ENCODE assay signal across 21 cellular contexts in genomic region chr1:44553127-44553758, GRCh38.
DNase-seq lines count a peak whose midpoint lies in the region; ATAC-seq and TF ChIP-seq lines count a peak whose summit lies in the region.
"Had no signal": no experiment of that assay in that cellular context is flagged by ENCODE, and none has a peak within 500 bp of the region (broad histone marks: within the 10 kb centered on the region; RNA-seq: fewer than 3 reads in every experiment).

No MANE protein-coding gene starts in this region.

- TF ChIP-seq CTCF in Calu3 (IDR thresholded peaks at IDR 0.05; ENCODE audit: unreplicated experiment) (no peak), mammary epithelial cell (conservative IDR thresholded peaks at IDR 0.05 in 1 of 2, IDR thresholded peaks at IDR 0.05 in 1 of 2; ENCODE audit: extremely low read depth in 1 of 2, insufficient read depth in 1 of 2, low read depth in 1 of 2, low read length in 2 of 2) (no peak)

- H4K20me1 ChIP-seq in mammary epithelial cell (ENCODE audit: insufficient read depth, low read length): no peaks in the 10 kb centered on the region

- peak overlapping the region; percentile 5 for H3K4me3 Mint-ChIP-seq in Calu3 (ENCODE audit: low read depth, unreplicated experiment)
- H3K4me3 Mint-ChIP-seq in activated T-cell treated with anti-CD3 and anti-CD28 coated beads, Interleukin-2, amount 50 U/mL, for 4 hours: no peak overlapping the region
- H3K4me3 Mint-ChIP-seq: activated naive CD8-positive, alpha-beta T cell treated with anti-CD3 and anti-CD28 coated beads, Interleukin-2, amount 50 U/mL, for 24 hours; immature natural killer cell; nephron had no signal

- no peak for ATAC-seq in GM21367 (IDR thresholded peaks at IDR 0.05; ENCODE audit: unreplicated experiment)
- ATAC-seq in activated naive CD4-positive, alpha-beta T cell treated with anti-CD3 and anti-CD28 coated beads, Interleukin-2, amount 50 U/mL, for 72 hours: no peak
- no peak for ATAC-seq in activated T-cell treated with anti-CD3 and anti-CD28 coated beads, Interleukin-2, amount 50 U/mL, for 4 hours
- ATAC-seq: activated naive CD8-positive, alpha-beta T cell treated with anti-CD3 and anti-CD28 coated beads, Interleukin-2, amount 50 U/mL, for 24 hours had no signal

- H3K4me1 ChIP-seq in mammary epithelial cell (ENCODE audit: insufficient read depth, low read length): peaks cover 38% of the 10 kb centered on the region
- H3K4me1 ChIP-seq: heart left ventricle had no signal

- H3K27ac ChIP-seq in mammary epithelial cell (ENCODE audit: insufficient read depth, low read depth, low read length) (peak overlapping the region; percentile 86), layer of hippocampus (ENCODE audit: low read depth, low read length) (peak overlapping the region; percentile 5)
- H3K27ac ChIP-seq: heart left ventricle had no signal

- no peaks in the 10 kb centered on the region for H3K36me3 ChIP-seq in mammary epithelial cell (ENCODE audit: insufficient read depth, low read length)
- H3K36me3 ChIP-seq: heart left ventricle had no signal

- no peaks in the 10 kb centered on the region for H3K79me2 ChIP-seq in mammary epithelial cell (ENCODE audit: insufficient read depth, low read length)

- no peak overlapping the region for H3K4me3 ChIP-seq in mammary epithelial cell (replicated peaks in 1 of 3; ENCODE audit: insufficient read depth in 1 of 3, low read depth in 2 of 3, low read length in 3 of 3)
- H3K4me3 ChIP-seq: heart left ventricle had no signal

- BruUV-seq in Calu3 (replicated peaks; lab: Mats Ljungman, UMichigan): no TSS peak
- TSS peak; percentile 81 for BruUV-seq in mammary epithelial cell (replicated peaks; lab: Mats Ljungman, UMichigan)

- peaks cover 49% of the 10 kb centered on the region for H3K27me3 Mint-ChIP-seq in Calu3 (ENCODE audit: unreplicated experiment)
- H3K27me3 Mint-ChIP-seq in activated T-cell treated with anti-CD3 and anti-CD28 coated beads, Interleukin-2, amount 50 U/mL, for 4 hours (ENCODE audit: low read depth): peaks cover 7% of the 10 kb centered on the region

- H3K27ac Mint-ChIP-seq in Calu3 (ENCODE audit: unreplicated experiment): peak overlapping the region; percentile 58
- no peak overlapping the region for H3K27ac Mint-ChIP-seq in activated naive CD4-positive, alpha-beta T cell treated with anti-CD3 and anti-CD28 coated beads, Interleukin-2, amount 50 U/mL, for 72 hours
- H3K27ac Mint-ChIP-seq: activated naive CD8-positive, alpha-beta T cell treated with anti-CD3 and anti-CD28 coated beads, Interleukin-2, amount 50 U/mL, for 24 hours; activated T-helper 2 cell treated with anti-CD3 and anti-CD28 coated beads, Interferon-gamma antibody, Interleukin-2, Interleukin-4, amounts not matched to agents 10 μg/mL and 5 μg/mL and 100 μg/mL, durations not matched to agents 14 hours and 24 hours and 36 hours; immature natural killer cell; nephron; progenitor cell of endocrine pancreas had no signal

- intact Hi-C loops in Calu3 (cut with micrococcal nuclease; ENCODE audit: unreplicated experiment): no loop called here
- intact Hi-C loops in mammary epithelial cell (cut with micrococcal nuclease): no loop called here

- H3K4me2 ChIP-seq in mammary epithelial cell (ENCODE audit: insufficient read depth, low read depth, low read length): peak overlapping the region; percentile 61

- dilution Hi-C loops in mammary epithelial cell (cut with HindIII; ENCODE audit: low sequenced_read_pairs): loop anchor here (5.0 kb wide), 1 partner anchor 74 kb away; no protein-coding TSS in a partner anchor

- in situ Hi-C loops in mammary epithelial cell (cut with MboI; ENCODE audit: low sequenced_read_pairs in 2 of 2): no loop called here

- H3K9ac ChIP-seq in mammary epithelial cell (ENCODE audit: insufficient read depth, low read length): no peak overlapping the region

- peaks cover 2% of the 10 kb centered on the region for H3K9me3 Mint-ChIP-seq in Calu3 (ENCODE audit: low read depth, unreplicated experiment)
- no peaks in the 10 kb centered on the region for H3K9me3 Mint-ChIP-seq in activated naive CD4-positive, alpha-beta T cell treated with anti-CD3 and anti-CD28 coated beads, Interleukin-2, amount 50 U/mL, for 72 hours
- H3K9me3 Mint-ChIP-seq in activated T-cell treated with anti-CD3 and anti-CD28 coated beads, Interleukin-2, amount 50 U/mL, for 4 hours: no peaks in the 10 kb centered on the region
- H3K9me3 Mint-ChIP-seq: activated naive CD8-positive, alpha-beta T cell treated with anti-CD3 and anti-CD28 coated beads, Interleukin-2, amount 50 U/mL, for 24 hours; activated T-helper 2 cell treated with anti-CD3 and anti-CD28 coated beads, Interferon-gamma antibody, Interleukin-2, Interleukin-4, amounts not matched to agents 10 μg/mL and 5 μg/mL and 100 μg/mL, durations not matched to agents 14 hours and 24 hours and 36 hours; immature natural killer cell; nephron had no signal

- H3K27me3 ChIP-seq in mammary epithelial cell (ENCODE audit: insufficient read depth, low read length): no peaks in the 10 kb centered on the region
- H3K27me3 ChIP-seq in layer of hippocampus (ENCODE audit: control insufficient read depth, insufficient read depth, low read length): no peaks in the 10 kb centered on the region

- no peaks in the 10 kb centered on the region for H3K9me3 ChIP-seq in mammary epithelial cell (replicated peaks; ENCODE audit: insufficient read depth, low read length)
- H3K9me3 ChIP-seq: heart left ventricle had no signal

- 41% methylated on average over 2 of the region's 3 CpGs for WGBS in mammary epithelial cell (ENCODE audit: low coverage, missing lambda C conversion rate)

- H3K36me3 Mint-ChIP-seq in Calu3 (ENCODE audit: insufficient read depth, unreplicated experiment): no peaks in the 10 kb centered on the region
- H3K36me3 Mint-ChIP-seq in activated naive CD4-positive, alpha-beta T cell treated with anti-CD3 and anti-CD28 coated beads, Interleukin-2, amount 50 U/mL, for 72 hours: no peaks in the 10 kb centered on the region
- no peaks in the 10 kb centered on the region for H3K36me3 Mint-ChIP-seq in activated T-cell treated with anti-CD3 and anti-CD28 coated beads, Interleukin-2, amount 50 U/mL, for 4 hours (ENCODE audit: insufficient read depth)

- CTCF ChIA-PET in Calu3 (lab: Charles Lee): interaction anchor here (1.4 kb wide), 1 partner anchor 8 kb away, joined by 3 read pairs; no protein-coding TSS in a partner anchor
- CTCF ChIA-PET in mammary epithelial cell (lab: Charles Lee; ENCODE audit: low non-redundant PET): no interaction called here

- peak overlapping the region; percentile 51 for H2AFZ ChIP-seq in mammary epithelial cell (ENCODE audit: low read depth, low read length)

- DNase-seq in Calu3 (no peak), NCI-H2029 (lab: John Stamatoyannopoulos, UW) (peak; percentile 72), mammary epithelial cell (no peak), NCI-H2081 treated with DMSO at 0.1 percent for 48 hours (lab: John Stamatoyannopoulos, UW) (no peak)
- DNase-seq in activated naive CD4-positive, alpha-beta T cell treated with anti-CD3 and anti-CD28 coated beads, Interleukin-2, amount 50 U/mL, for 72 hours (ENCODE audit: low spot score in 2 of 2): no peak
- no peak for DNase-seq in activated T-cell treated with anti-CD3 and anti-CD28 coated beads, Interleukin-2, amount 50 U/mL, for 4 hours
- DNase-seq: activated CD4-positive, CD25-positive, alpha-beta regulatory T cell; activated CD8-positive, alpha-beta memory T cell treated with anti-CD3 and anti-CD28 coated beads for 24 hours; activated naive CD8-positive, alpha-beta T cell treated with anti-CD3 and anti-CD28 coated beads, Interleukin-2, amount 50 U/mL, for 24 hours; effector memory CD4-positive, alpha-beta T cell; heart left ventricle; immature natural killer cell; Kasumi-1; SHP77 treated with DMSO at 0.1 percent for 48 hours; stimulated activated CD8-positive, alpha-beta memory T cell treated with anti-CD3 and anti-CD28 coated beads, Interleukin-4, amount 100 ng/mL, for 48 hours; T-helper 2 cell had no signal

- H3K4me1 Mint-ChIP-seq in Calu3 (ENCODE audit: low read depth, unreplicated experiment): peaks cover 27% of the 10 kb centered on the region
- H3K4me1 Mint-ChIP-seq in activated T-cell treated with anti-CD3 and anti-CD28 coated beads, Interleukin-2, amount 50 U/mL, for 4 hours (ENCODE audit: low read depth): no peaks in the 10 kb centered on the region
- H3K4me1 Mint-ChIP-seq: activated naive CD8-positive, alpha-beta T cell treated with anti-CD3 and anti-CD28 coated beads, Interleukin-2, amount 50 U/mL, for 24 hours; immature natural killer cell; nephron had no signal
